ENCODE assay signal across 8 cellular contexts in the genomic region with DNA sequence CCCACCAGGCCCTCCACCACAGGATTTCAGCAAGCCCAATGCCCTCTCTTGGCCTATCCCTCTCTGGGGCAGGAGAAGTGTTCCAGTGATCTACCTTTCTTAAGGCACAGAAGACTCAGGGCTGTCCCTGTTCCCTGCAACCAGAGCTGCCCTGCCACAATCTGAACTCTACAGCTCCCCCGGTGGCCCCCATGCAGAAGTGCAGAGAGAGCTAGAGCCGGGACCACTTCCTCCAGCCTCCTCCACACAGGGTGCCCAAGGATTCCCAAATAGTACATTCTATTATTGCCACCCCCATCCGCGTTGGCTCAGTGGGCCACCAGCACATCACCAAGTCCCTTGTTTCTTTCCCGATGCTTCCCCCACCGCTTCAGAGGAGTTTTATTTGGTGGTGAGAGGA.
DNase-seq lines count a peak whose midpoint lies in the region; ATAC-seq, FAIRE-seq and TF ChIP-seq lines count a peak whose summit lies in the region.

No MANE protein-coding gene starts in this region.

- H3K27ac ChIP-seq in breast epithelium (no peak overlapping the region), H1 (ENCODE audit: low read depth, low read length) (no peak overlapping the region), mesendoderm (ENCODE audit: low read depth, low read length) (no peak overlapping the region)
- no peak overlapping the region for H3K27ac ChIP-seq in CD8-positive, alpha-beta T cell (ENCODE audit: low read depth, low read length)

- TF ChIP-seq RAD21 in H1 (IDR thresholded peaks at IDR 0.05 in 1 of 2, conservative IDR thresholded peaks at IDR 0.05 in 1 of 2; ENCODE audit: low read depth in 2 of 2, low read length in 2 of 2): peak; percentile 63 to 69

- H3K23me2 ChIP-seq in H1 (ENCODE audit: low read depth, low read length): no peaks in the 10 kb centered on the region

- no peak overlapping the region for H2BK12ac ChIP-seq in H1 (ENCODE audit: low read depth, low read length)

- TF ChIP-seq POLR2A in breast epithelium (IDR thresholded peaks at IDR 0.05) (no peak), H1 (IDR thresholded peaks at IDR 0.05; ENCODE audit: control extremely low read depth in 1 of 2, low read depth in 2 of 2, low read length in 2 of 2) (no peak)

- no peak overlapping the region for H3K4me3 ChIP-seq in breast epithelium
- H3K4me3 ChIP-seq in H1 (ENCODE audit: extremely low read depth in 1 of 4, insufficient read depth in 2 of 4, low read depth in 3 of 4, low read length in 4 of 4): no peak overlapping the region
- no peak overlapping the region for H3K4me3 ChIP-seq in mesendoderm (ENCODE audit: low read length)
- H3K4me3 ChIP-seq in CD8-positive, alpha-beta T cell (ENCODE audit: low read depth, low read length): no peak overlapping the region

- H3K9me3 ChIP-seq in breast epithelium (no peaks in the 10 kb centered on the region), H1 (ENCODE audit: insufficient read depth in 2 of 2, low read depth in 1 of 2, low read length in 1 of 2) (no peaks in the 10 kb centered on the region)
- no peaks in the 10 kb centered on the region for H3K9me3 ChIP-seq in CD8-positive, alpha-beta T cell (ENCODE audit: low read length)

- POLR2A ChIA-PET in MCF 10A (lab: Yijun Ruan, JAX): interaction anchor here (0.7 kb wide), 1 partner anchor 180 kb away, joined by 3 read pairs; no protein-coding TSS in a partner anchor
- POLR2A ChIA-PET in H1 (lab: Charles Lee; ENCODE audit: partially characterized antibody): interaction anchor here (1.2 kb wide), 1 partner anchor 28 kb away, joined by 3 read pairs; no protein-coding TSS in a partner anchor
- POLR2A ChIA-PET in CD8-positive, alpha-beta T cell (lab: Charles Lee): no interaction called here

- H3K79me1 ChIP-seq in H1 (ENCODE audit: low read depth, low read length) (no peaks in the 10 kb centered on the region), mesendoderm (ENCODE audit: low read length) (no peaks in the 10 kb centered on the region)

- H3K27me3 Mint-ChIP-seq in MCF 10A (ENCODE audit: insufficient read depth, unreplicated experiment): no peaks in the 10 kb centered on the region
- no peaks in the 10 kb centered on the region for H3K27me3 Mint-ChIP-seq in CD8-positive, alpha-beta T cell (ENCODE audit: low read depth)

- no peaks in the 10 kb centered on the region for H4K20me1 ChIP-seq in H1 (replicated peaks in 1 of 2; ENCODE audit: control insufficient read depth in 1 of 2, insufficient read depth in 2 of 2, low read length in 2 of 2)

- no peak for TF ChIP-seq EP300 in H1 (IDR thresholded peaks at IDR 0.05; ENCODE audit: borderline replicate concordance in 1 of 2, low read depth in 2 of 2, low read length in 2 of 2)

- H3K36me3 ChIP-seq in breast epithelium: no peaks in the 10 kb centered on the region
- no peaks in the 10 kb centered on the region for H3K36me3 ChIP-seq in H1 (ENCODE audit: control insufficient read depth in 2 of 4, insufficient read depth in 4 of 4, low read length in 3 of 4)
- no peaks in the 10 kb centered on the region for H3K36me3 ChIP-seq in mesendoderm (ENCODE audit: control insufficient read depth, insufficient read depth, low read length)
- H3K36me3 ChIP-seq in CD8-positive, alpha-beta T cell (ENCODE audit: insufficient read depth, low read length): no peaks in the 10 kb centered on the region

- H3K14ac ChIP-seq in H1 (ENCODE audit: insufficient read length): no peak overlapping the region

- no peak overlapping the region for H3K56ac ChIP-seq in H1 (replicated peaks; ENCODE audit: insufficient read length, low read depth, low read length)
- no peak overlapping the region for H3K56ac ChIP-seq in mesendoderm (ENCODE audit: low read length)

- H2AFZ ChIP-seq in H1 (ENCODE audit: low read length): 0 out of 2 replicates have a peak overlapping the region, but pooled peaks have one; percentile 47

- no peak overlapping the region for H3K4ac ChIP-seq in H1 (replicated peaks; ENCODE audit: insufficient read length, low read depth, low read length)
- H3K4ac ChIP-seq in mesendoderm (ENCODE audit: low read depth, low read length): no peak overlapping the region

- H2BK20ac ChIP-seq in H1 (ENCODE audit: low read length): no peak overlapping the region

- no peak for ATAC-seq in CD8-positive, alpha-beta T cell

- WGBS in H1 (ENCODE audit: extremely low coverage in 1 of 2, insufficient coverage in 1 of 2, insufficient read length in 1 of 2, insufficient replicate concordance in 2 of 2, low coverage in 1 of 2, low lambda C conversion rate in 2 of 2, missing lambda C conversion rate in 1 of 2), 2 experiments: 29% methylated on average over 6 of the region's 6 CpGs; no CpG with 5 or more reads in 1 of the 2 experiments
- no CpG with 5 or more reads among the region's 6 CpGs for WGBS in mesendoderm (ENCODE audit: extremely low coverage, insufficient coverage, low lambda C conversion rate)

- no peak overlapping the region for H3K27ac Mint-ChIP-seq in MCF 10A (ENCODE audit: low read depth, unreplicated experiment)
- no peak overlapping the region for H3K27ac Mint-ChIP-seq in CD8-positive, alpha-beta T cell

- H3K9me3 Mint-ChIP-seq in MCF 10A (ENCODE audit: unreplicated experiment): no peaks in the 10 kb centered on the region
- H3K9me3 Mint-ChIP-seq in CD8-positive, alpha-beta T cell: peaks cover 5% of the 10 kb centered on the region

- no peak overlapping the region for H4K91ac ChIP-seq in H1 (replicated peaks; ENCODE audit: insufficient read length, low read length)

- no peak overlapping the region for H2BK15ac ChIP-seq in H1 (ENCODE audit: low read length)
- no peak overlapping the region for H2BK15ac ChIP-seq in mesendoderm (replicated peaks; ENCODE audit: low read depth)

- H3K4me1 ChIP-seq in breast epithelium (no peaks in the 10 kb centered on the region), H1 (replicated peaks in 1 of 4; ENCODE audit: control insufficient read depth in 3 of 4, insufficient read depth in 4 of 4, low read length in 3 of 4) (no peaks in the 10 kb centered on the region; a peak in 1 of 7 replicates), mesendoderm (ENCODE audit: control insufficient read depth, low read depth, low read length) (no peaks in the 10 kb centered on the region)
- H3K4me1 ChIP-seq in CD8-positive, alpha-beta T cell (ENCODE audit: insufficient read depth, low read length): no peaks in the 10 kb centered on the region

- no peak overlapping the region for H2BK120ac ChIP-seq in H1 (replicated peaks; ENCODE audit: low read depth, low read length)
- H2BK120ac ChIP-seq in mesendoderm (ENCODE audit: low read depth, low read length): no peak overlapping the region

- no peaks in the 10 kb centered on the region for H3K79me2 ChIP-seq in H1 (ENCODE audit: control insufficient read depth in 1 of 2, insufficient read depth in 2 of 2, low read length in 2 of 2)
- no peaks in the 10 kb centered on the region for H3K79me2 ChIP-seq in mesendoderm (ENCODE audit: control insufficient read depth, insufficient read depth, low read length)

- H3K36me3 Mint-ChIP-seq in MCF 10A (ENCODE audit: insufficient read depth, unreplicated experiment): no peaks in the 10 kb centered on the region
- no peaks in the 10 kb centered on the region for H3K36me3 Mint-ChIP-seq in CD8-positive, alpha-beta T cell

- H4K8ac ChIP-seq in H1 (ENCODE audit: extremely low read depth, insufficient read depth, low read length) (no peak overlapping the region), mesendoderm (ENCODE audit: low read depth, low read length) (no peak overlapping the region)

- H3K18ac ChIP-seq in H1 (ENCODE audit: extremely low read depth, low read length): no peak overlapping the region
- H3K18ac ChIP-seq in mesendoderm (ENCODE audit: low read length): no peak overlapping the region

- H2BK5ac ChIP-seq in H1 (ENCODE audit: low read depth, low read length) (no peak overlapping the region), mesendoderm (ENCODE audit: low read length) (no peak overlapping the region)

- BruUV-seq in MCF 10A (replicated peaks; lab: Mats Ljungman, UMichigan): no TSS peak

- H3K4me1 Mint-ChIP-seq in MCF 10A (ENCODE audit: insufficient read depth, unreplicated experiment): no peaks in the 10 kb centered on the region
- no peaks in the 10 kb centered on the region for H3K4me1 Mint-ChIP-seq in CD8-positive, alpha-beta T cell (ENCODE audit: low read depth)

- H3K23ac ChIP-seq in H1 (ENCODE audit: insufficient read length) (no peak overlapping the region), mesendoderm (ENCODE audit: low read length) (no peak overlapping the region)

- peak; percentile 72 for DNase-seq in MCF 10A (ENCODE audit: unreplicated experiment)
- DNase-seq in breast epithelium (ENCODE audit: low spot score in 2 of 2): no peak
- DNase-seq in NCI-H748 treated with DMSO at 0.1 percent for 48 hours (lab: John Stamatoyannopoulos, UW): peak; percentile 20
- peak; percentile 38 to 71 for DNase-seq in H1 (ENCODE audit: low read depth in 1 of 2, low spot score in 2 of 2)
- peak; percentile 79 for DNase-seq in mesendoderm
- DNase-seq in OCI-M2 (lab: John Stamatoyannopoulos, UW; ENCODE audit: unreplicated experiment): no peak
- no peak for DNase-seq in occipital lobe (lab: John Stamatoyannopoulos, UW)
- DNase-seq in CD8-positive, alpha-beta T cell: no peak

- H3K4me2 ChIP-seq in H1 (ENCODE audit: insufficient read depth in 1 of 2, low read depth in 2 of 2, low read length in 2 of 2): no peak overlapping the region
- no peak overlapping the region for H3K4me2 ChIP-seq in mesendoderm (ENCODE audit: low read length)

- peak; percentile 53 for TF ChIP-seq CTCF in MCF 10A (IDR thresholded peaks at IDR 0.05; ENCODE audit: unreplicated experiment)
- TF ChIP-seq CTCF in breast epithelium (IDR thresholded peaks at IDR 0.05): peak in 1 of 3 donors; percentile 52
- TF ChIP-seq CTCF in H1 (IDR thresholded peaks at IDR 0.05; ENCODE audit: control extremely low read depth in 1 of 3, insufficient read depth in 1 of 3, low read depth in 1 of 3, low read length in 3 of 3): peak; percentile 61 to 82 (median 82)
- TF ChIP-seq CTCF in CD8-positive, alpha-beta T cell (IDR thresholded peaks at IDR 0.05): no peak

- no peak overlapping the region for H4K5ac ChIP-seq in H1 (ENCODE audit: insufficient read length, low read depth, low read length)
- H4K5ac ChIP-seq in mesendoderm (ENCODE audit: low read length): no peak overlapping the region

- no peak overlapping the region for H3K9ac ChIP-seq in H1 (replicated peaks in 1 of 4; ENCODE audit: extremely low read depth in 1 of 4, low read depth in 3 of 4, low read length in 3 of 4)
- H3K9ac ChIP-seq in mesendoderm (ENCODE audit: low read length): no peak overlapping the region

- H2AK5ac ChIP-seq in H1 (ENCODE audit: low read depth, low read length) (no peak overlapping the region), mesendoderm (ENCODE audit: low read length) (no peak overlapping the region)

- FAIRE-seq in H1 (lab: Jason Lieb, UNC): peak; percentile 68

- CTCF ChIA-PET in MCF 10A (lab: Yijun Ruan, JAX) (interaction anchor here (0.6 to 1.3 kb wide), 5 partner anchors 18 to 505 kb away, joined by 3 to 4 read pairs (median 3); no protein-coding TSS in a partner anchor), H1 (lab: Charles Lee; ENCODE audit: partially characterized antibody) (interaction anchor here (0.6 to 4.1 kb wide), 26 partner anchors 8 to 528 kb away, joined by 3 to 19 read pairs (median 4); no protein-coding TSS in a partner anchor)
- CTCF ChIA-PET in CD8-positive, alpha-beta T cell (lab: Charles Lee): no interaction called here

- intact Hi-C loops in MCF 10A (cut with micrococcal nuclease): loop anchor here (2.0 to 10.0 kb wide), 2 partner anchors 112 to 180 kb away; a partner anchor contains a TSS
- intact Hi-C loops in breast epithelium (cut with DNase I; ENCODE audit: low total_unique reads): no loop called here
- intact Hi-C loops in CD8-positive, alpha-beta T cell (cut with DNase I, micrococcal nuclease): no loop called here

- H3K4me3 Mint-ChIP-seq in MCF 10A (ENCODE audit: unreplicated experiment): no peak overlapping the region
- no peak overlapping the region for H3K4me3 Mint-ChIP-seq in CD8-positive, alpha-beta T cell

- H3K27me3 ChIP-seq in breast epithelium: no peaks in the 10 kb centered on the region
- H3K27me3 ChIP-seq in H1 (replicated peaks in 1 of 4; ENCODE audit: control insufficient read depth in 3 of 4, extremely low read depth in 1 of 4, insufficient read depth in 3 of 4, low read length in 3 of 4): no peaks in the 10 kb centered on the region
- H3K27me3 ChIP-seq in mesendoderm (ENCODE audit: insufficient read depth, low read length, poor library complexity): no peaks in the 10 kb centered on the region
- no peaks in the 10 kb centered on the region for H3K27me3 ChIP-seq in CD8-positive, alpha-beta T cell (ENCODE audit: insufficient read depth, low read length)

Comparison
In these comparisons a context has a peak if more than half of its experiments do, and no peak if none do; other contexts are left out.
1. DNase-seq: peak in MCF 10A (single experiment), NCI-H748 treated with DMSO at 0.1 percent for 48 hours (single experiment), H1 (2 of 2) and mesendoderm (single experiment); none in breast epithelium (0 of 2), OCI-M2 (single experiment), occipital lobe (single experiment) and CD8-positive, alpha-beta T cell (0 of 7).